ENCODE assay signal across 8 cellular contexts in the genomic region with DNA sequence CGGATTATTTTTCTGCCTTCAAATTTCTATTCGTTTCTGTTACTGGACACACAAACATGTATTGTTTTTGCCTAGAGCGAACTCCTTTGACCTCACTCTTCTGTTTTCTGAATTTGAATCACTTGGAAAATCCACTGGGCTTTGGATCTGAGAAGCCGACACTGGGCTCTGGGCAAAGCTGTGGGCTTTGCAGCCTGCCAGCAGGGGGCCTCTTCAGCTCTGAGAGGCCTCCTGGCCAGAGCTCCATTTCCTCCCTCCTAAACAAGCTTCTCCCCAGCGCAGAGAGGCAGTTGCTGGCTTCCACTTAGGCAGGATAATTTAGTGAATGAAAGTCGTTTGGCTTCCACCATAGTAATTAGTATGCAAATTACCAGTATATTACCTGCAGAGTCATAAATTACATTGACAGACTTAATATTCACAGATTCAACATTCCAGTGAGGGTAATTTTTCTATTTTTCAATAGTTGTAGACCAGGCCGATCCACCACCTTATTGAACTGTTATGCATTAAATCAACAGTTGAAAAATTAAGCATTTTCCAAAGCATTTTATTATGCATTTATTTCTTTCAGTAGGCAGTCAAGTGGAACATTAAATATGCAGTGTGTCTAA.
DNase-seq lines count a peak whose midpoint lies in the region; ATAC-seq and TF ChIP-seq lines count a peak whose summit lies in the region.

No MANE protein-coding gene starts in this region.

- peak overlapping the region; percentile 70 for H3K27ac Mint-ChIP-seq in osteocyte (ENCODE audit: unreplicated experiment)

- POLR2A ChIA-PET in AG04450 (lab: Yijun Ruan, JAX), result no interaction called here
- POLR2A ChIA-PET in Panc1 (lab: Charles Lee), result interaction anchor here (0.5 kb wide), 1 partner anchor 211 kb away, joined by 5 read pairs; no protein-coding TSS in a partner anchor

- ATAC-seq in Panc1, result peak; percentile 100

- DNase-seq in AG04450 (ENCODE audit: low read depth, low spot score), result peak; percentile 46
- peak; percentile 45 for DNase-seq in GM19238 (ENCODE audit: insufficient read length, low spot score)
- DNase-seq in Panc1 (ENCODE audit: low read depth, low spot score), result peak; percentile 41
- peak; percentile 6 for DNase-seq in activated gamma-delta T cell treated with anti-CD3 and anti-CD28 coated beads, Interleukin-2, amount 50 U/mL, for 16 hours (ENCODE audit: low read depth)
- peak; percentile 95 for DNase-seq in globus pallidus (ENCODE audit: low spot score)
- peak; percentile 88 for DNase-seq in osteocyte (ENCODE audit: extremely low spot score, unreplicated experiment)
- DNase-seq in vagina (ENCODE audit: extremely low spot score in 2 of 2), result no peak

- H3K36me3 Mint-ChIP-seq in osteocyte (ENCODE audit: unreplicated experiment), result peaks cover 1% of the 10 kb centered on the region

- peak overlapping the region; percentile 56 for H3K4me3 Mint-ChIP-seq in osteocyte (ENCODE audit: unreplicated experiment)

- in situ Hi-C loops in Panc1 (cut with HindIII; ENCODE audit: low pct_unique_long_range_greater_than_20kb, low sequenced_read_pairs), result no loop called here

- H3K27me3 ChIP-seq in AG04450 (ENCODE audit: control insufficient read depth, insufficient read depth, low read length), result no peaks in the 10 kb centered on the region
- H3K27me3 ChIP-seq in Panc1 (ENCODE audit: control insufficient read depth, insufficient read depth, low read length), result no peaks in the 10 kb centered on the region
- no peaks in the 10 kb centered on the region for H3K27me3 ChIP-seq in vagina

- TF ChIP-seq POLR2A in vagina (IDR thresholded peaks at IDR 0.05), result no peak

- H3K4me3 ChIP-seq in AG04450 (ENCODE audit: low read depth, low read length) (no peak overlapping the region), Panc1 (ENCODE audit: low read depth in 2 of 2, low read length in 2 of 2) (no peak overlapping the region), vagina (no peak overlapping the region)

- peaks cover 1% of the 10 kb centered on the region for H3K9me3 Mint-ChIP-seq in osteocyte (ENCODE audit: unreplicated experiment)

- CTCF ChIA-PET in AG04450 (lab: Charles Lee) (interaction anchor here (0.5 to 4.7 kb wide), 32 partner anchors 8 to 314 kb away, joined by 3 to 42 read pairs (median 6); partner anchors contain the start of gene TNPO1), Panc1 (lab: Charles Lee) (interaction anchor here (0.6 to 1.8 kb wide), 2 partner anchors 55 to 208 kb away, joined by 4 to 11 read pairs; no protein-coding TSS in a partner anchor)

- peaks cover 5% of the 10 kb centered on the region; the same call in 1 of the 2 replicates for H3K4me1 ChIP-seq in Panc1 (ENCODE audit: control insufficient read depth, insufficient read depth, low read length)
- H3K4me1 ChIP-seq in vagina, result peaks cover 7% of the 10 kb centered on the region

- H3K36me3 ChIP-seq in Panc1 (ENCODE audit: control insufficient read depth, insufficient read depth, low read length) (no peaks in the 10 kb centered on the region), vagina (no peaks in the 10 kb centered on the region)

- no peaks in the 10 kb centered on the region for H3K27me3 Mint-ChIP-seq in osteocyte (ENCODE audit: unreplicated experiment)

- H3K9me3 ChIP-seq in AG04450 (ENCODE audit: control insufficient read depth, insufficient read depth, low read length) (no peaks in the 10 kb centered on the region), Panc1 (ENCODE audit: control insufficient read depth, insufficient read depth, low read depth, low read length) (no peaks in the 10 kb centered on the region), vagina (no peaks in the 10 kb centered on the region)

- H3K4me1 Mint-ChIP-seq in osteocyte (ENCODE audit: unreplicated experiment), result peaks cover 35% of the 10 kb centered on the region

- peak; percentile 99 for TF ChIP-seq CTCF in AG04450 (IDR thresholded peaks at IDR 0.05; ENCODE audit: low read depth, low read length)
- peak; percentile 97 for TF ChIP-seq CTCF in LNCAP (IDR thresholded peaks at IDR 0.05)
- TF ChIP-seq CTCF in Panc1 (IDR thresholded peaks at IDR 0.05), result peak; percentile 95
- peak; percentile 93 for TF ChIP-seq CTCF in osteocyte (IDR thresholded peaks at IDR 0.05)
- peak; percentile 63 to 79 (median 72) for TF ChIP-seq CTCF in vagina (IDR thresholded peaks at IDR 0.05)

- H3K27ac ChIP-seq in AG04450 (ENCODE audit: low read depth, low read length) (no peak overlapping the region), Panc1 (ENCODE audit: low read length) (no peak overlapping the region), vagina (no peak overlapping the region)

- BruUV-seq in Panc1 (replicated peaks; lab: Mats Ljungman, UMichigan), result no TSS peak

- intact Hi-C loops in Panc1 (cut with micrococcal nuclease; ENCODE audit: unreplicated experiment) (loop anchor here (5.0 kb wide), 1 partner anchor 211 kb away; no protein-coding TSS in a partner anchor), vagina (cut with DNase I) (no loop called here)

Comparison
In these comparisons a context has a peak if more than half of its experiments do, and no peak if none do; other contexts are left out.
1. DNase-seq: peak in AG04450 (single experiment), GM19238 (single experiment), Panc1 (single experiment), activated gamma-delta T cell treated with anti-CD3 and anti-CD28 coated beads, Interleukin-2, amount 50 U/mL, for 16 hours (single experiment), globus pallidus (single experiment) and osteocyte (single experiment); none in vagina (0 of 2).
2. Peak in every context shown above with its lines, with median percentiles within 50 percentile points of each other: CTCF ChIP-seq.